In the genomic region with DNA sequence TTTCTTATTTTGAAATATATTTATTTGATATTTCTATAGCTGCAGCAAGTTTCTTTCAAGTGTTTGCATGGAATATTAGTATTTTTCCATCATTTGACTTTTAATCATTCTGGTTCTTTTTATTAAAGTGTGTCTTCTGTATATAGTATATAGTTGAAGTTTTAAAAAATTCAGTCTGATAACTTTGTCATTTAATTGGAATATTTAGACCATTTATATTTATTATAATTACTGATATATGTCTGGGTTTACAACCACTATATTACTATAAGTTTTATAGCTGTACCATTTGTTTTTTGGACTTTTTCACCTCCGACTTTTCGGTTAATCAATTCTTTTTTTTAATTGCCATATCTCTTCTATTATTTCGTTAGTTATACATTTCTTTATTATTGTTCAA, we compare ENCODE assay signal across 8 cellular contexts.
"Had no signal": no experiment of that assay in that cellular context is flagged by ENCODE, and none has a peak within 500 bp of the region (broad histone marks: within the 10 kb centered on the region; RNA-seq: fewer than 3 reads in every experiment).

No MANE protein-coding gene starts in this region.

- H2AFZ ChIP-seq: GM23338 had no signal

- H3K4me1 Mint-ChIP-seq: GM23338, H9 had no signal

- H3K4me3 Mint-ChIP-seq: GM23338, H9 had no signal

- H3K9me3 Mint-ChIP-seq: GM23338 had no signal

- DNase-seq: H9, HCEC 1CT, IMR-90, KBM-7 had no signal

- H3K4me2 ChIP-seq: GM23338 had no signal

- ATAC-seq: GM23338 had no signal

- FAIRE-seq: H1, H54, HTR-8/SVneo had no signal

- H3K27ac Mint-ChIP-seq: GM23338, H9 had no signal

- H3K4me3 ChIP-seq: GM23338 had no signal
